In the genomic region with DNA sequence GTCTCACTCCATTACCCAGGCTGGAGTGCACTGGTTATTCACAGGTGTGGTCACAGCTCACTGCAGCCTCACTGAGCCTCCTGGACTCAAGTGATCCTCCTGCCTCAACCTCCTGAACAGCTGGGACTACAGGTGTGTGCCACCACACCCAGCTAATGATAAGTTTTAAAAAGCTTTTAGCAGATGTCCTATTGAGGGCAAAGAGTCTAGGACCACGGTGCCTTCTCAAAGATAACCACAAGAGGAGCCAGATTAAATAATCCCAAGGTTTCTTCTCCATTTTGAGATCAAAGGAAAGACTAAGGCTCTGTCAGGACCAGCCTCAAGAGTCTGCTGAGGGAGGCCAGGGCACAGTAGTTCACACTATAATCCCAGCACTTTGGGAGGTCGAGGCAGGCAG, we compare ENCODE assay signal across 20 cellular contexts. TPM values are rescaled to one million over a fixed set of nuclear protein-coding genes. Genes with fewer than 3 reads are reported as not detected.
DNase-seq lines count a peak whose midpoint lies in the region; ATAC-seq, FAIRE-seq and TF ChIP-seq lines count a peak whose summit lies in the region.
"Had no signal": no experiment of that assay in that cellular context is flagged by ENCODE, and none has a peak within 500 bp of the region (broad histone marks: within the 10 kb centered on the region; RNA-seq: fewer than 3 reads in every experiment).

No MANE protein-coding gene starts in this region.

- no peak for DNase-seq in activated T-cell treated with anti-CD3 and anti-CD28 coated beads, Interleukin-2, amount 50 U/mL, for 24 hours
- DNase-seq in activated T-cell treated with anti-CD3 and anti-CD28 coated beads, Interleukin-2, amount 50 U/mL, for 4 hours = no peak
- DNase-seq in Karpas-422 (peak; percentile 50), choroid plexus epithelial cell (ENCODE audit: low read depth) (no peak), retinal pigment epithelial cell (ENCODE audit: low read depth) (no peak), SK-N-DZ (ENCODE audit: low spot score) (no peak), pons (ENCODE audit: low spot score) (no peak), HepG2 (ENCODE audit: low spot score) (no peak)
- DNase-seq: activated naive CD4-positive, alpha-beta T cell treated with anti-CD3 and anti-CD28 coated beads for 36 hours; activated T-cell treated with anti-CD3 and anti-CD28 coated beads, Interleukin-2, amount 50 U/mL, for 48 hours; CD4-positive, alpha-beta memory T cell; IMR-90; NCI-H187; ovary; stimulated activated naive CD8-positive, alpha-beta T cell treated with anti-CD3 and anti-CD28 coated beads, Interleukin-15, Interleukin-2, amounts not matched to agents 100 U/mL and 50 U/mL, for 24 hours; thyroid gland had no signal

- H3K4me3 ChIP-seq in Karpas-422 (ENCODE audit: low read length) = no peak overlapping the region
- no peak overlapping the region for H3K4me3 ChIP-seq in choroid plexus epithelial cell (ENCODE audit: low read depth, low read length)
- no peak overlapping the region for H3K4me3 ChIP-seq in retinal pigment epithelial cell (ENCODE audit: low read length)
- no peak overlapping the region for H3K4me3 ChIP-seq in HepG2 (replicated peaks in 1 of 3; ENCODE audit: insufficient read depth in 1 of 3, low read depth in 2 of 3, low read length in 3 of 3)
- H3K4me3 ChIP-seq: ovary, thyroid gland had no signal

- H3K9me3 ChIP-seq in Karpas-422 (ENCODE audit: low read length) (no peaks in the 10 kb centered on the region), HepG2 (ENCODE audit: low read length) (no peaks in the 10 kb centered on the region)
- H3K9me3 ChIP-seq: ovary, thyroid gland had no signal

- intact Hi-C loops in HepG2 (cut with micrococcal nuclease; ENCODE audit: unreplicated experiment) = no loop called here

- no peak overlapping the region for H3K4me3 Mint-ChIP-seq in activated T-cell treated with anti-CD3 and anti-CD28 coated beads, Interleukin-2, amount 50 U/mL, for 24 hours
- no peak overlapping the region for H3K4me3 Mint-ChIP-seq in activated T-cell treated with anti-CD3 and anti-CD28 coated beads, Interleukin-2, amount 50 U/mL, for 4 hours
- H3K4me3 Mint-ChIP-seq: activated naive CD4-positive, alpha-beta T cell treated with anti-CD3 and anti-CD28 coated beads for 36 hours; memory B cell had no signal

- no peaks in the 10 kb centered on the region for H3K27me3 Mint-ChIP-seq in activated T-cell treated with anti-CD3 and anti-CD28 coated beads, Interleukin-2, amount 50 U/mL, for 24 hours
- H3K27me3 Mint-ChIP-seq in activated T-cell treated with anti-CD3 and anti-CD28 coated beads, Interleukin-2, amount 50 U/mL, for 4 hours (ENCODE audit: low read depth) = no peaks in the 10 kb centered on the region
- H3K27me3 Mint-ChIP-seq: CD4-positive, alpha-beta memory T cell; memory B cell had no signal

- H3K9me3 Mint-ChIP-seq in activated T-cell treated with anti-CD3 and anti-CD28 coated beads, Interleukin-2, amount 50 U/mL, for 24 hours = no peaks in the 10 kb centered on the region
- H3K9me3 Mint-ChIP-seq in activated T-cell treated with anti-CD3 and anti-CD28 coated beads, Interleukin-2, amount 50 U/mL, for 4 hours = no peaks in the 10 kb centered on the region
- H3K9me3 Mint-ChIP-seq: activated naive CD4-positive, alpha-beta T cell treated with anti-CD3 and anti-CD28 coated beads for 36 hours; CD4-positive, alpha-beta memory T cell; memory B cell had no signal

- WGBS in HepG2 (ENCODE audit: low lambda C conversion rate) = 88% methylated on average over 1 of the region's 2 CpGs

- no peak overlapping the region for H2AFZ ChIP-seq in Karpas-422 (ENCODE audit: low read length)
- H2AFZ ChIP-seq in HepG2 (ENCODE audit: low read length) = no peak overlapping the region

- CTCF ChIA-PET in HepG2 (lab: Yijun Ruan, JAX; ENCODE audit: low intra/inter-chr PET ratio, low total read pairs) = no interaction called here

- FAIRE-seq in HepG2 (lab: Jason Lieb, UNC) = no peak
- FAIRE-seq: RCC 7860 had no signal

- no peaks in the 10 kb centered on the region for H3K9me2 ChIP-seq in Karpas-422 (replicated peaks; ENCODE audit: insufficient read depth, low read length)

- no peaks in the 10 kb centered on the region for H3K27me3 ChIP-seq in Karpas-422 (ENCODE audit: low read length)
- no peaks in the 10 kb centered on the region; a peak in 1 of 5 replicates for H3K27me3 ChIP-seq in HepG2 (ENCODE audit: control insufficient read depth in 1 of 2, insufficient read depth in 2 of 2, low read length in 2 of 2)
- H3K27me3 ChIP-seq: ovary, thyroid gland had no signal

- ATAC-seq in activated T-cell treated with anti-CD3 and anti-CD28 coated beads, Interleukin-2, amount 50 U/mL, for 4 hours = no peak
- no peak for ATAC-seq in HepG2
- ATAC-seq: left cardiac atrium; SK-N-SH treated with all-trans-retinoic acid at 6 μM for 48 hours; stimulated activated naive CD8-positive, alpha-beta T cell treated with anti-CD3 and anti-CD28 coated beads, Interleukin-15, Interleukin-2, amounts not matched to agents 100 U/mL and 50 U/mL, for 24 hours had no signal

- POLR2A ChIA-PET in HepG2 (lab: Yijun Ruan, JAX) = no interaction called here

- H3K79me2 ChIP-seq in Karpas-422 (ENCODE audit: low read length) (peaks cover 78% of the 10 kb centered on the region), HepG2 (ENCODE audit: insufficient read depth, low read length) (peaks cover 75% of the 10 kb centered on the region)

- H3K4me1 ChIP-seq in Karpas-422 (ENCODE audit: low read length) = peaks cover 15% of the 10 kb centered on the region
- peaks cover 48% of the 10 kb centered on the region for H3K4me1 ChIP-seq in HepG2 (ENCODE audit: insufficient read depth, low read length)

- peaks cover 87% of the 10 kb centered on the region for H3K36me3 Mint-ChIP-seq in activated T-cell treated with anti-CD3 and anti-CD28 coated beads, Interleukin-2, amount 50 U/mL, for 24 hours (ENCODE audit: low read depth)
- H3K36me3 Mint-ChIP-seq in activated T-cell treated with anti-CD3 and anti-CD28 coated beads, Interleukin-2, amount 50 U/mL, for 4 hours (ENCODE audit: insufficient read depth) = peaks cover 28% of the 10 kb centered on the region

- H3K9ac ChIP-seq in Karpas-422 (ENCODE audit: low read length) = no peak overlapping the region
- no peak overlapping the region for H3K9ac ChIP-seq in HepG2 (ENCODE audit: insufficient read depth, low read depth, low read length)

- no TSS peak for BruUV-seq in HepG2 (replicated peaks; lab: Mats Ljungman, UMichigan)

- peaks cover 51% of the 10 kb centered on the region for H3K4me1 Mint-ChIP-seq in activated T-cell treated with anti-CD3 and anti-CD28 coated beads, Interleukin-2, amount 50 U/mL, for 24 hours (ENCODE audit: low read depth)
- peaks cover 41% of the 10 kb centered on the region for H3K4me1 Mint-ChIP-seq in activated T-cell treated with anti-CD3 and anti-CD28 coated beads, Interleukin-2, amount 50 U/mL, for 4 hours (ENCODE audit: low read depth)

- H3K4me2 ChIP-seq in Karpas-422 (ENCODE audit: low read depth, low read length, poor library complexity, severe bottlenecking) (no peak overlapping the region), HepG2 (ENCODE audit: low read depth, low read length) (no peak overlapping the region)

- H3K27ac Mint-ChIP-seq in activated T-cell treated with anti-CD3 and anti-CD28 coated beads, Interleukin-2, amount 50 U/mL, for 24 hours = peak overlapping the region; percentile 65
- H3K27ac Mint-ChIP-seq: activated naive CD4-positive, alpha-beta T cell treated with anti-CD3 and anti-CD28 coated beads for 36 hours; memory B cell had no signal

- in situ Hi-C loops in HepG2 (cut with HindIII; ENCODE audit: extremely low pct_ligation_motif_present, low pct_unique_long_range_greater_than_20kb) = no loop called here

- TF ChIP-seq POLR2A in HepG2 (IDR thresholded peaks at IDR 0.05; ENCODE audit: insufficient read depth in 1 of 2, low read depth in 2 of 2, low read length in 2 of 2) = no peak

- TF ChIP-seq CTCF in choroid plexus epithelial cell (conservative IDR thresholded peaks at IDR 0.05; ENCODE audit: low read depth, low read length) (peak; percentile 6), retinal pigment epithelial cell (conservative IDR thresholded peaks at IDR 0.05; ENCODE audit: low read depth, low read length) (peak; percentile 2), HepG2 (CRISPR knock-in tag; IDR thresholded peaks at IDR 0.05) (no peak)

- H3K36me3 ChIP-seq in Karpas-422 (ENCODE audit: insufficient read depth, low read length) (peaks cover 49% of the 10 kb centered on the region), HepG2 (replicated peaks in 1 of 2; ENCODE audit: control insufficient read depth in 1 of 2, insufficient read depth in 2 of 2, low read length in 2 of 2) (peaks cover 17 to 58% of the 10 kb centered on the region in 2 experiments)
- H3K36me3 ChIP-seq: ovary had no signal

- H4K20me1 ChIP-seq in Karpas-422 (ENCODE audit: insufficient read depth, low read depth, low read length) (peaks cover 32% of the 10 kb centered on the region; the same call in 1 of the 2 replicates), HepG2 (ENCODE audit: insufficient read depth, low read length) (peaks cover 46% of the 10 kb centered on the region)

- TF ChIP-seq EP300 in HepG2 (IDR thresholded peaks at IDR 0.05; ENCODE audit: low read depth in 2 of 2, low read length in 2 of 2) (no peak), HepG2 (CRISPR knock-in tag; IDR thresholded peaks at IDR 0.05; ENCODE audit: borderline replicate concordance) (no peak)

- H3K27ac ChIP-seq in Karpas-422 (ENCODE audit: low read length) = no peak overlapping the region
- no peak overlapping the region for H3K27ac ChIP-seq in HepG2 (ENCODE audit: extremely low read length, insufficient read depth, low read length)
- H3K27ac ChIP-seq: ovary, thyroid gland had no signal

- no peak for TF ChIP-seq RAD21 in HepG2 (CRISPR knock-in tag; IDR thresholded peaks at IDR 0.05)

RNA-seq across cellular contexts. Expression of gene ATP5MF, which starts 4.7 kb away (rescaled TPM):
- total RNA-seq in activated T-cell treated with anti-CD3 and anti-CD28 coated beads, Interleukin-2, amount 50 U/mL, for 4 hours = 100 to 1,000 TPM; 346 to 393 (median 391) TPM
- 653 and 873 TPM in 2 replicates for total RNA-seq in Karpas-422 (2014; rRNA removed; shearing (Covaris generic); ENCODE audit: low replicate concordance)
- polyA plus RNA-seq in SK-N-DZ (2014; cell fraction: cytosol; rRNA removed) = 2,684 and 6,199 TPM in 2 replicates
- polyA plus RNA-seq in SK-N-DZ (2014; cell fraction: nucleus; rRNA removed) = 949 and 2,899 TPM in 2 replicates
- total RNA-seq in HepG2 (2016; rRNA removed; fragmentation: Illumina TruSeq; extraction: Trizol) = 763 and 795 TPM in 2 replicates
- 192 and 225 TPM in 2 replicates for total RNA-seq in HepG2 (2016; cell fraction: cytosol; rRNA removed; fragmentation: Illumina TruSeq; extraction: Trizol; ENCODE audit: low read depth)
- total RNA-seq in HepG2 (2016; cell fraction: insoluble cytoplasmic fraction; rRNA removed; fragmentation: Illumina TruSeq; extraction: Trizol) = 739 and 853 TPM in 2 replicates
- 219 and 221 TPM in 2 replicates for total RNA-seq in HepG2 (2016; cell fraction: membrane; rRNA removed; fragmentation: Illumina TruSeq; extraction: Trizol)
- 218 and 231 TPM in 2 replicates for total RNA-seq in HepG2 (2016; cell fraction: nucleus; rRNA removed; fragmentation: Illumina TruSeq; extraction: Trizol)
- 499 and 597 TPM in 2 replicates for polyA plus RNA-seq in HepG2 (2011; rRNA removed)
- 2,085 and 3,530 TPM in 2 replicates for polyA plus RNA-seq in HepG2 (2011; cell fraction: cytosol; rRNA removed)
- 244 and 284 TPM in 2 replicates for polyA plus RNA-seq in HepG2 (2011; cell fraction: nucleus; rRNA removed)
- 637 and 680 TPM in 2 replicates for polyA plus RNA-seq in HepG2 (2012)
- 248 and 262 TPM in 2 replicates for polyA plus RNA-seq in HepG2 (2016; cell fraction: cytosol; fragmentation: Illumina TruSeq; extraction: Trizol; ENCODE audit: low read depth)
- 929 and 1,047 TPM in 2 replicates for polyA plus RNA-seq in HepG2 (2016; cell fraction: insoluble cytoplasmic fraction; fragmentation: Illumina TruSeq; extraction: Trizol; ENCODE audit: low read depth)
- polyA plus RNA-seq in HepG2 (2016; cell fraction: membrane; fragmentation: Illumina TruSeq; extraction: Trizol; ENCODE audit: low read depth) = 251 and 271 TPM in 2 replicates
- 503 and 520 TPM in 2 replicates for polyA plus RNA-seq in HepG2 (2016; cell fraction: nucleus; fragmentation: Illumina TruSeq; extraction: Trizol; ENCODE audit: insufficient read depth, low read depth)
- polyA minus RNA-seq in HepG2 (2011; rRNA and poly(A)+ RNA removed; ENCODE audit: low replicate concordance) = 52.9 and 245 TPM in 2 replicates
- 117 and 125 TPM in 2 replicates for polyA minus RNA-seq in HepG2 (2011; cell fraction: cytosol; rRNA and poly(A)+ RNA removed)
- 49.1 and 56.3 TPM in 2 replicates for polyA minus RNA-seq in HepG2 (2011; cell fraction: nucleus; rRNA and poly(A)+ RNA removed)

RNA-seq across cellular contexts. Expression of gene ZNF789, which starts 11.5 kb away (rescaled TPM):
- 1 to 10 TPM; 5.4 to 9.4 (median 7.1) TPM for total RNA-seq in activated T-cell treated with anti-CD3 and anti-CD28 coated beads, Interleukin-2, amount 50 U/mL, for 4 hours
- total RNA-seq in Karpas-422 (2014; rRNA removed; shearing (Covaris generic); ENCODE audit: low replicate concordance) = 29.0 and 33.0 TPM in 2 replicates
- 26.1 and 26.4 TPM in 2 replicates for polyA plus RNA-seq in SK-N-DZ (2014; cell fraction: cytosol; rRNA removed)
- polyA plus RNA-seq in SK-N-DZ (2014; cell fraction: nucleus; rRNA removed) = 36.0 and 53.7 TPM in 2 replicates
- total RNA-seq in HepG2 (2016; rRNA removed; fragmentation: Illumina TruSeq; extraction: Trizol) = 15.3 and 19.8 TPM in 2 replicates
- 3.7 and 4.4 TPM in 2 replicates for total RNA-seq in HepG2 (2016; cell fraction: cytosol; rRNA removed; fragmentation: Illumina TruSeq; extraction: Trizol; ENCODE audit: low read depth)
- 15.1 and 21.5 TPM in 2 replicates for total RNA-seq in HepG2 (2016; cell fraction: insoluble cytoplasmic fraction; rRNA removed; fragmentation: Illumina TruSeq; extraction: Trizol)
- total RNA-seq in HepG2 (2016; cell fraction: membrane; rRNA removed; fragmentation: Illumina TruSeq; extraction: Trizol) = 7.7 and 8.6 TPM in 2 replicates
- total RNA-seq in HepG2 (2016; cell fraction: nucleus; rRNA removed; fragmentation: Illumina TruSeq; extraction: Trizol) = 26.7 and 33.3 TPM in 2 replicates
- polyA plus RNA-seq in HepG2 (2011; rRNA removed) = 23.6 and 25.1 TPM in 2 replicates
- polyA plus RNA-seq in HepG2 (2011; cell fraction: cytosol; rRNA removed) = 5.3 and 6.0 TPM in 2 replicates
- polyA plus RNA-seq in HepG2 (2011; cell fraction: nucleus; rRNA removed) = 37.8 and 43.5 TPM in 2 replicates
- 14.1 and 19.0 TPM in 2 replicates for polyA plus RNA-seq in HepG2 (2012)
- 1.8 and 2.2 TPM in 2 replicates for polyA plus RNA-seq in HepG2 (2016; cell fraction: cytosol; fragmentation: Illumina TruSeq; extraction: Trizol; ENCODE audit: low read depth)
- polyA plus RNA-seq in HepG2 (2016; cell fraction: insoluble cytoplasmic fraction; fragmentation: Illumina TruSeq; extraction: Trizol; ENCODE audit: low read depth) = 13.3 and 13.4 TPM in 2 replicates
- 4.7 and 4.8 TPM in 2 replicates for polyA plus RNA-seq in HepG2 (2016; cell fraction: membrane; fragmentation: Illumina TruSeq; extraction: Trizol; ENCODE audit: low read depth)
- 98.8 and 103 TPM in 2 replicates for polyA plus RNA-seq in HepG2 (2016; cell fraction: nucleus; fragmentation: Illumina TruSeq; extraction: Trizol; ENCODE audit: insufficient read depth, low read depth)
- 12.0 and 13.0 TPM in 2 replicates for polyA minus RNA-seq in HepG2 (2011; rRNA and poly(A)+ RNA removed; ENCODE audit: low replicate concordance)
- 3.8 and 4.5 TPM in 2 replicates for polyA minus RNA-seq in HepG2 (2011; cell fraction: cytosol; rRNA and poly(A)+ RNA removed)
- polyA minus RNA-seq in HepG2 (2011; cell fraction: nucleus; rRNA and poly(A)+ RNA removed) = 35.5 and 38.5 TPM in 2 replicates

RNA-seq across cellular contexts. Expression of gene CPSF4, which starts 22.5 kb away (rescaled TPM):
- total RNA-seq in activated T-cell treated with anti-CD3 and anti-CD28 coated beads, Interleukin-2, amount 50 U/mL, for 4 hours = 10 to 100 TPM; 85.8 to 99.9 (median 86.9) TPM
- 48.7 and 63.6 TPM in 2 replicates for total RNA-seq in Karpas-422 (2014; rRNA removed; shearing (Covaris generic); ENCODE audit: low replicate concordance)
- 105 and 119 TPM in 2 replicates for polyA plus RNA-seq in SK-N-DZ (2014; cell fraction: cytosol; rRNA removed)
- 489 and 529 TPM in 2 replicates for polyA plus RNA-seq in SK-N-DZ (2014; cell fraction: nucleus; rRNA removed)
- 44.4 and 49.6 TPM in 2 replicates for total RNA-seq in HepG2 (2016; rRNA removed; fragmentation: Illumina TruSeq; extraction: Trizol)
- 49.0 and 53.5 TPM in 2 replicates for total RNA-seq in HepG2 (2016; cell fraction: cytosol; rRNA removed; fragmentation: Illumina TruSeq; extraction: Trizol; ENCODE audit: low read depth)
- total RNA-seq in HepG2 (2016; cell fraction: insoluble cytoplasmic fraction; rRNA removed; fragmentation: Illumina TruSeq; extraction: Trizol) = 45.9 and 53.1 TPM in 2 replicates
- 79.7 and 79.9 TPM in 2 replicates for total RNA-seq in HepG2 (2016; cell fraction: membrane; rRNA removed; fragmentation: Illumina TruSeq; extraction: Trizol)
- total RNA-seq in HepG2 (2016; cell fraction: nucleus; rRNA removed; fragmentation: Illumina TruSeq; extraction: Trizol) = 37.5 and 41.5 TPM in 2 replicates
- 34.1 and 46.9 TPM in 2 replicates for polyA plus RNA-seq in HepG2 (2011; rRNA removed)
- 25.3 and 33.9 TPM in 2 replicates for polyA plus RNA-seq in HepG2 (2011; cell fraction: cytosol; rRNA removed)
- 91.4 and 98.3 TPM in 2 replicates for polyA plus RNA-seq in HepG2 (2011; cell fraction: nucleus; rRNA removed)
- 20.7 and 21.6 TPM in 2 replicates for polyA plus RNA-seq in HepG2 (2012)
- 59.8 and 60.5 TPM in 2 replicates for polyA plus RNA-seq in HepG2 (2016; cell fraction: cytosol; fragmentation: Illumina TruSeq; extraction: Trizol; ENCODE audit: low read depth)
- 48.9 and 50.6 TPM in 2 replicates for polyA plus RNA-seq in HepG2 (2016; cell fraction: insoluble cytoplasmic fraction; fragmentation: Illumina TruSeq; extraction: Trizol; ENCODE audit: low read depth)
- 72.4 and 75.2 TPM in 2 replicates for polyA plus RNA-seq in HepG2 (2016; cell fraction: membrane; fragmentation: Illumina TruSeq; extraction: Trizol; ENCODE audit: low read depth)
- 101 and 102 TPM in 2 replicates for polyA plus RNA-seq in HepG2 (2016; cell fraction: nucleus; fragmentation: Illumina TruSeq; extraction: Trizol; ENCODE audit: insufficient read depth, low read depth)
- polyA minus RNA-seq in HepG2 (2011; rRNA and poly(A)+ RNA removed; ENCODE audit: low replicate concordance) = 50.0 and 95.3 TPM in 2 replicates
- polyA minus RNA-seq in HepG2 (2011; cell fraction: cytosol; rRNA and poly(A)+ RNA removed) = 12.8 and 13.5 TPM in 2 replicates
- 36.1 and 37.3 TPM in 2 replicates for polyA minus RNA-seq in HepG2 (2011; cell fraction: nucleus; rRNA and poly(A)+ RNA removed)

RNA-seq across cellular contexts. Expression of gene PTCD1, which starts 22.6 kb away (rescaled TPM):
- 10 to 100 TPM; 11.9 to 15.1 (median 13.9) TPM for total RNA-seq in activated T-cell treated with anti-CD3 and anti-CD28 coated beads, Interleukin-2, amount 50 U/mL, for 4 hours
- total RNA-seq in Karpas-422 (2014; rRNA removed; shearing (Covaris generic); ENCODE audit: low replicate concordance) = 2.5 and 7.6 TPM in 2 replicates
- 12.4 and 15.7 TPM in 2 replicates for polyA plus RNA-seq in SK-N-DZ (2014; cell fraction: cytosol; rRNA removed)
- 8.8 and 14.1 TPM in 2 replicates for polyA plus RNA-seq in SK-N-DZ (2014; cell fraction: nucleus; rRNA removed)
- 4.7 and 8.4 TPM in 2 replicates for total RNA-seq in HepG2 (2016; rRNA removed; fragmentation: Illumina TruSeq; extraction: Trizol)
- 1.1 TPM in 2 replicates for total RNA-seq in HepG2 (2016; cell fraction: cytosol; rRNA removed; fragmentation: Illumina TruSeq; extraction: Trizol; ENCODE audit: low read depth)
- total RNA-seq in HepG2 (2016; cell fraction: insoluble cytoplasmic fraction; rRNA removed; fragmentation: Illumina TruSeq; extraction: Trizol) = 6.6 and 6.9 TPM in 2 replicates
- 2.7 and 3.1 TPM in 2 replicates for total RNA-seq in HepG2 (2016; cell fraction: membrane; rRNA removed; fragmentation: Illumina TruSeq; extraction: Trizol)
- 5.3 and 7.0 TPM in 2 replicates for total RNA-seq in HepG2 (2016; cell fraction: nucleus; rRNA removed; fragmentation: Illumina TruSeq; extraction: Trizol)
- 3.0 and 3.4 TPM in 2 replicates for polyA plus RNA-seq in HepG2 (2011; rRNA removed)
- polyA plus RNA-seq in HepG2 (2011; cell fraction: cytosol; rRNA removed) = 2.6 and 3.5 TPM in 2 replicates
- 8.7 and 9.3 TPM in 2 replicates for polyA plus RNA-seq in HepG2 (2011; cell fraction: nucleus; rRNA removed)
- polyA plus RNA-seq in HepG2 (2012) = 2.8 and 4.0 TPM in 2 replicates
- polyA plus RNA-seq in HepG2 (2016; cell fraction: cytosol; fragmentation: Illumina TruSeq; extraction: Trizol; ENCODE audit: low read depth) = 0.45 and 0.50 TPM in 2 replicates
- 3.6 and 4.2 TPM in 2 replicates for polyA plus RNA-seq in HepG2 (2016; cell fraction: insoluble cytoplasmic fraction; fragmentation: Illumina TruSeq; extraction: Trizol; ENCODE audit: low read depth)
- polyA plus RNA-seq in HepG2 (2016; cell fraction: membrane; fragmentation: Illumina TruSeq; extraction: Trizol; ENCODE audit: low read depth) = 1.1 TPM in 2 replicates
- 7.2 and 7.4 TPM in 2 replicates for polyA plus RNA-seq in HepG2 (2016; cell fraction: nucleus; fragmentation: Illumina TruSeq; extraction: Trizol; ENCODE audit: insufficient read depth, low read depth)
- polyA minus RNA-seq in HepG2 (2011; rRNA and poly(A)+ RNA removed; ENCODE audit: low replicate concordance) = 4.9 and 6.4 TPM in 2 replicates
- 2.3 and 3.4 TPM in 2 replicates for polyA minus RNA-seq in HepG2 (2011; cell fraction: cytosol; rRNA and poly(A)+ RNA removed)
- 3.3 and 5.2 TPM in 2 replicates for polyA minus RNA-seq in HepG2 (2011; cell fraction: nucleus; rRNA and poly(A)+ RNA removed)

RNA-seq across cellular contexts. Expression of gene ZNF394, which starts 38.9 kb away (rescaled TPM):
- 10 to 100 TPM; 32.0 to 38.1 (median 34.8) TPM for total RNA-seq in activated T-cell treated with anti-CD3 and anti-CD28 coated beads, Interleukin-2, amount 50 U/mL, for 4 hours
- total RNA-seq in Karpas-422 (2014; rRNA removed; shearing (Covaris generic); ENCODE audit: low replicate concordance) = 40.4 and 40.8 TPM in 2 replicates
- polyA plus RNA-seq in SK-N-DZ (2014; cell fraction: cytosol; rRNA removed) = 17.2 and 20.5 TPM in 2 replicates
- polyA plus RNA-seq in SK-N-DZ (2014; cell fraction: nucleus; rRNA removed) = 8.0 and 27.3 TPM in 2 replicates
- 18.7 and 19.6 TPM in 2 replicates for total RNA-seq in HepG2 (2016; rRNA removed; fragmentation: Illumina TruSeq; extraction: Trizol)
- 14.4 and 15.6 TPM in 2 replicates for total RNA-seq in HepG2 (2016; cell fraction: cytosol; rRNA removed; fragmentation: Illumina TruSeq; extraction: Trizol; ENCODE audit: low read depth)
- total RNA-seq in HepG2 (2016; cell fraction: insoluble cytoplasmic fraction; rRNA removed; fragmentation: Illumina TruSeq; extraction: Trizol) = 17.1 and 18.1 TPM in 2 replicates
- total RNA-seq in HepG2 (2016; cell fraction: membrane; rRNA removed; fragmentation: Illumina TruSeq; extraction: Trizol) = 18.0 and 18.1 TPM in 2 replicates
- total RNA-seq in HepG2 (2016; cell fraction: nucleus; rRNA removed; fragmentation: Illumina TruSeq; extraction: Trizol) = 12.9 and 15.2 TPM in 2 replicates
- 7.8 and 8.6 TPM in 2 replicates for polyA plus RNA-seq in HepG2 (2011; rRNA removed)
- polyA plus RNA-seq in HepG2 (2011; cell fraction: cytosol; rRNA removed) = 6.9 and 7.2 TPM in 2 replicates
- polyA plus RNA-seq in HepG2 (2011; cell fraction: nucleus; rRNA removed) = 9.1 and 13.1 TPM in 2 replicates
- 7.0 and 7.3 TPM in 2 replicates for polyA plus RNA-seq in HepG2 (2012)
- 2.2 and 2.9 TPM in 2 replicates for polyA plus RNA-seq in HepG2 (2016; cell fraction: cytosol; fragmentation: Illumina TruSeq; extraction: Trizol; ENCODE audit: low read depth)
- polyA plus RNA-seq in HepG2 (2016; cell fraction: insoluble cytoplasmic fraction; fragmentation: Illumina TruSeq; extraction: Trizol; ENCODE audit: low read depth) = 12.0 and 13.7 TPM in 2 replicates
- 4.1 and 4.3 TPM in 2 replicates for polyA plus RNA-seq in HepG2 (2016; cell fraction: membrane; fragmentation: Illumina TruSeq; extraction: Trizol; ENCODE audit: low read depth)
- polyA plus RNA-seq in HepG2 (2016; cell fraction: nucleus; fragmentation: Illumina TruSeq; extraction: Trizol; ENCODE audit: insufficient read depth, low read depth) = 20.5 and 23.9 TPM in 2 replicates
- polyA minus RNA-seq in HepG2 (2011; rRNA and poly(A)+ RNA removed; ENCODE audit: low replicate concordance) = 9.5 and 16.3 TPM in 2 replicates
- 7.2 and 9.4 TPM in 2 replicates for polyA minus RNA-seq in HepG2 (2011; cell fraction: cytosol; rRNA and poly(A)+ RNA removed)
- polyA minus RNA-seq in HepG2 (2011; cell fraction: nucleus; rRNA and poly(A)+ RNA removed) = 20.2 and 23.1 TPM in 2 replicates
